8 cellular contexts compared by ENCODE assay signal in genomic region chr1:27122652-27123051, GRCh38. TPM values are rescaled to one million over a fixed set of nuclear protein-coding genes. Genes with fewer than 3 reads are reported as not detected.
DNase-seq lines count a peak whose midpoint lies in the region; ATAC-seq and TF ChIP-seq lines count a peak whose summit lies in the region.

No MANE protein-coding gene starts in this region.

- TF ChIP-seq CTCF in HFF-Myc (IDR thresholded peaks at IDR 0.05; ENCODE audit: low read depth, low read length, missing control alignments), result no peak

- no peak overlapping the region for H3K4me3 ChIP-seq in HFF-Myc (replicated peaks; ENCODE audit: low read depth, low read length)

- peak; percentile 77 for DNase-seq in HFF-Myc (ENCODE audit: extremely low read depth, low read depth)
- peak; percentile 86 for DNase-seq in SW480 (ENCODE audit: low spot score)
- DNase-seq in globus pallidus (ENCODE audit: low spot score), result peak; percentile 61
- peak; percentile 41 for DNase-seq in pulmonary artery endothelial cell (ENCODE audit: low read depth, low spot score)
- no peak for DNase-seq in NK-92 treated with Interleukin-12 subunit alpha and Interleukin-12 subunit beta, amount 100 ng/mL, for 24 hours (lab: John Stamatoyannopoulos, UW)
- no peak for DNase-seq in stimulated activated CD4-positive, alpha-beta T cell treated with anti-CD3 and anti-CD28 coated beads, Interleukin-12 subunit alpha, Interleukin-12 subunit beta, amount 100 ng/mL, for 4 hours
- no peak for DNase-seq in NCI-H1930 (lab: John Stamatoyannopoulos, UW)

- no peak for ATAC-seq in HG03196 (IDR thresholded peaks at IDR 0.05; ENCODE audit: unreplicated experiment)

RNA-seq across cellular contexts. Expression of gene SLC9A1, which starts 32.3 kb away (rescaled TPM):
- total RNA-seq in pulmonary artery endothelial cell, result 8.2 and 8.9 TPM in 2 replicates

Comparison
In these comparisons a context has a peak if more than half of its experiments do, and no peak if none do; other contexts are left out.
1. DNase-seq: peak in HFF-Myc (single experiment), SW480 (single experiment), globus pallidus (single experiment) and pulmonary artery endothelial cell (single experiment); none in NK-92 treated with Interleukin-12 subunit alpha and Interleukin-12 subunit beta, amount 100 ng/mL, for 24 hours (single experiment), stimulated activated CD4-positive, alpha-beta T cell treated with anti-CD3 and anti-CD28 coated beads, Interleukin-12 subunit alpha, Interleukin-12 subunit beta, amount 100 ng/mL, for 4 hours (single experiment) and NCI-H1930 (0 of 2).